ENCODE assay signal across 8 cellular contexts in the genomic region with DNA sequence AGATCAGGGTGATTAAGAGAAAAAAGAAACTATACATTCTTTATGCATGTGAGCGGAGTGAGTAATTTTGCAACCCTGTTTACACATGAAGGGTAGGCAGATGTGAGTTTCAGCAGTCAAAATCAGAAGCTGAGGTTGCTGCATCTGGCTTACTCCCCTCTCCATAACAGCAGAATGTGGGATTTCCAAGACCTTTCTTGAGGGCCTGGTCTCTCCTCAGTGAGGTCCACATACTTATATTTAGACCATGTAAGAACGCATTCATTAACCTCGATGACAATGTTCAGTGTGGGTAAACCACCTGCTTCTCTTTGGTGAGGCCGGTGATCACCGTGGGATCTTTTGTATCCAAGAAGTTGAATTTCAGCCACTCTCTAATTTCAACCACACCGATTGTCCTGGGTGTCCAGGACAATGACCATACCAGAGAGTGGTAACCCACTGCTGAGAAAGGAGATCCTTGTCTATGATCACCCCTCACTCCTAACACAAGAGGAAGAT. TPM values are rescaled to one million over a fixed set of nuclear protein-coding genes. Genes with fewer than 3 reads are reported as not detected.
DNase-seq lines count a peak whose midpoint lies in the region; ATAC-seq and TF ChIP-seq lines count a peak whose summit lies in the region.

No MANE protein-coding gene starts in this region.

- H3K4me3 ChIP-seq in BE2C (ENCODE audit: low read depth, low read length) = no peak overlapping the region
- no peak overlapping the region for H3K4me3 ChIP-seq in breast epithelium

- no peak for TF ChIP-seq POLR2A in breast epithelium (IDR thresholded peaks at IDR 0.05)

- H3K27me3 ChIP-seq in foreskin keratinocyte = no peaks in the 10 kb centered on the region
- H3K27me3 ChIP-seq in BE2C = no peaks in the 10 kb centered on the region
- no peaks in the 10 kb centered on the region for H3K27me3 ChIP-seq in breast epithelium

- H3K27ac ChIP-seq in foreskin keratinocyte (no peak overlapping the region), breast epithelium (no peak overlapping the region)

- TF ChIP-seq CTCF in foreskin keratinocyte (conservative IDR thresholded peaks at IDR 0.05) = no peak
- TF ChIP-seq CTCF in BE2C (IDR thresholded peaks at IDR 0.05; ENCODE audit: low read depth, low read length) = no peak
- no peak for TF ChIP-seq CTCF in breast epithelium (IDR thresholded peaks at IDR 0.05)

- intact Hi-C loops in breast epithelium (cut with DNase I; ENCODE audit: low total_unique reads) = no loop called here

- H3K9me3 ChIP-seq in BE2C = no peaks in the 10 kb centered on the region
- H3K9me3 ChIP-seq in breast epithelium = no peaks in the 10 kb centered on the region

- DNase-seq in foreskin keratinocyte (peak; percentile 32 to 52), iPS-NIHi7 (ENCODE audit: extremely low spot score) (no peak), BE2C (no peak), iPS-NIHi11 (ENCODE audit: low spot score) (no peak), breast epithelium (ENCODE audit: low spot score in 2 of 2) (no peak)

- H3K4me1 ChIP-seq in foreskin keratinocyte (peaks cover 15% of the 10 kb centered on the region), BE2C (no peaks in the 10 kb centered on the region), breast epithelium (no peaks in the 10 kb centered on the region)

- H3K36me3 ChIP-seq in BE2C = no peaks in the 10 kb centered on the region
- H3K36me3 ChIP-seq in breast epithelium = no peaks in the 10 kb centered on the region

- ATAC-seq in GM18517 (IDR thresholded peaks at IDR 0.05; ENCODE audit: unreplicated experiment) (peak; percentile 68), GM21447 (IDR thresholded peaks at IDR 0.05; ENCODE audit: unreplicated experiment) (peak; percentile 66), HG03432 (IDR thresholded peaks at IDR 0.05; ENCODE audit: unreplicated experiment) (peak; percentile 64), foreskin keratinocyte (peak; percentile 57)

RNA-seq across cellular contexts. Expression of a gene that starts 18.7 kb away (rescaled TPM):
- total RNA-seq in foreskin keratinocyte = 39.3 and 42.1 TPM in 2 replicates
- polyA plus RNA-seq in foreskin keratinocyte = 43.0 and 53.2 TPM in 2 replicates
- 27.6 TPM for polyA plus RNA-seq in BE2C (2012; ENCODE audit: insufficient read depth, insufficient read length, low read depth)
- total RNA-seq in breast epithelium = 10 to 100 TPM; 45.9 to 72.8 (median 54.9) TPM

Comparison
In these comparisons a context has a peak if more than half of its experiments do, and no peak if none do; other contexts are left out.
1. DNase-seq: peak in foreskin keratinocyte (2 of 2); none in iPS-NIHi7 (single experiment), BE2C (single experiment), iPS-NIHi11 (single experiment) and breast epithelium (0 of 2).
2. Peak in every context shown above with its lines, with median percentiles within 50 percentile points of each other: ATAC-seq.